ENCODE assay signal across 8 cellular contexts in the genomic region with DNA sequence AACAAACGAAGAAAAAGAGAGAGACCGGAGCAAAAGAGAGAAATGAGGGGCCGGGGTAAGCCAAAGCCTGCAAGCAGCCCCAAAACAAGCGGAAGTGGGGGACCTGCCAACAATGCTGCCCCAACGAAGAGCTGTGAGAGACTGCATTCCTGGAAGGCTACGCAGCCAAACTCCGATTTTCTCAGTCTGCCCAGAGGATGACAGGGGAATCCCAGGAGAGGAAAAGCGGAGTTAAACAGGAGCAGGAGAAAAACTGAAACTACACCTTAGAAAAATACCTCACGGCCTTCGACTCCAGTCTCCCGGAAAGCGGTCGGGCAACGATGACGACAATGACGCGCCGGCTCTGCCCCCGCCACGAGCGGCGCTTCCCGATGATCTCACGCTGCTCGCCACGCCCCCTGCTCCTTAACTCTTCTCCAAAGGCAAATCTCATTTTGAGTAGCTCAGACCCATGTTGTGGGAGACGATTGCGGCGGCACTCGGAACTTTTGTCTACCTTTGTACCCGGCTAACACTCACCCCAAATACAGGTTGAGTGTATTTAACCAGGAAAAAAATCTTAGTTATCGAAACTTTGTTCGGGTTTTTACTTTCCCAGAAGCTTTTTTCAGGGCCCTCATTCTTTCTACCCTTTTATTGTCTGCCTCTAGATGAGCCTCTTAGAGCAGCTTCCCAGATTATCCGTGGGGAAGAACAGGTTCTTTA. TPM values are rescaled to one million over a fixed set of nuclear protein-coding genes. Genes with fewer than 3 reads are reported as not detected.
A peak's percentile ranks its signal among the peaks of the same experiment; 100 is the strongest.
DNase-seq lines count a peak whose midpoint lies in the region; ATAC-seq, FAIRE-seq and TF ChIP-seq lines count a peak whose summit lies in the region.

A gene with protein sequence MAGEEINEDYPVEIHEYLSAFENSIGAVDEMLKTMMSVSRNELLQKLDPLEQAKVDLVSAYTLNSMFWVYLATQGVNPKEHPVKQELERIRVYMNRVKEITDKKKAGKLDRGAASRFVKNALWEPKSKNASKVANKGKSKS (minus strand): TSS at position 325 of the 708 bp plus-strand sequence. CDS start 15,694 bp downstream, outside the sequence.

- H3K27ac ChIP-seq in OCI-LY3 (ENCODE audit: low read length) = peak within 1 kb of the TSS; percentile 33
- H3K27ac ChIP-seq in endothelial cell of umbilical vein (ENCODE audit: insufficient read depth, low read depth, low read length) = peak within 1 kb of the TSS; percentile 93

- peaks cover 12% of the 10 kb centered on the region for H3K36me3 Mint-ChIP-seq in Calu3 (ENCODE audit: insufficient read depth, unreplicated experiment)

- peak within 1 kb of the TSS; percentile 89 for H3K4me3 ChIP-seq in OCI-LY3 (ENCODE audit: low read length)
- peak within 1 kb of the TSS; percentile 79 to 99 (median 83) for H3K4me3 ChIP-seq in endothelial cell of umbilical vein (replicated peaks in 1 of 3; ENCODE audit: insufficient read depth in 1 of 3, low read depth in 1 of 3, low read length in 3 of 3)

- H3K4me3 Mint-ChIP-seq in Calu3 (ENCODE audit: low read depth, unreplicated experiment) = peak within 1 kb of the TSS; percentile 82

- peak within 1 kb of the TSS; percentile 76 for H3K9ac ChIP-seq in OCI-LY3 (ENCODE audit: low read length)
- H3K9ac ChIP-seq in endothelial cell of umbilical vein (replicated peaks; ENCODE audit: extremely low read depth, insufficient read depth, low read length) = peak within 1 kb of the TSS; percentile 97

- H3K4me1 ChIP-seq in OCI-LY3 (ENCODE audit: low read length) = peaks cover 6% of the 10 kb centered on the region
- H3K4me1 ChIP-seq in endothelial cell of umbilical vein (ENCODE audit: control insufficient read depth, extremely low read depth, insufficient read depth, low read length) = peaks cover 14% of the 10 kb centered on the region

- H2AFZ ChIP-seq in OCI-LY3 (ENCODE audit: low read depth, low read length) (peak within 1 kb of the TSS; percentile 87), endothelial cell of umbilical vein (ENCODE audit: low read depth, low read length) (peak within 1 kb of the TSS; percentile 70)

- H3K36me3 ChIP-seq in OCI-LY3 (replicated peaks; ENCODE audit: low read depth, low read length) (no peaks in the 10 kb centered on the region), endothelial cell of umbilical vein (ENCODE audit: control insufficient read depth in 2 of 2, extremely low read depth in 1 of 2, insufficient read depth in 2 of 2, low read length in 2 of 2) (no peaks in the 10 kb centered on the region)

- intact Hi-C loops in Calu3 (cut with micrococcal nuclease; ENCODE audit: unreplicated experiment) = no loop called here
- intact Hi-C loops in endothelial cell of umbilical vein (cut with micrococcal nuclease) = no loop called here

- H3K9me1 ChIP-seq in endothelial cell of umbilical vein (replicated peaks; ENCODE audit: control insufficient read depth, extremely low read depth, insufficient read depth, low read length) = no peaks in the 10 kb centered on the region

- H4K20me1 ChIP-seq in OCI-LY3 (ENCODE audit: insufficient read depth, low read length) = peaks cover 9% of the 10 kb centered on the region; the same call in 1 of the 2 replicates
- peaks cover 8% of the 10 kb centered on the region for H4K20me1 ChIP-seq in endothelial cell of umbilical vein (replicated peaks; ENCODE audit: control insufficient read depth, extremely low read depth, insufficient read depth, low read length)

- DNase-seq in Calu3 = peak; percentile 93
- DNase-seq in HuH-7 (ENCODE audit: low spot score) = peak; percentile 71
- DNase-seq in activated CD8-positive, alpha-beta memory T cell treated with anti-CD3 and anti-CD28 coated beads, Interleukin-2, amount 50 U/mL, for 48 hours = peak; percentile 97
- DNase-seq in endothelial cell of umbilical vein (ENCODE audit: low read depth, low spot score) = peak; percentile 95
- peak; percentile 91 for DNase-seq in midbrain (lab: John Stamatoyannopoulos, UW)
- DNase-seq in stimulated activated CD8-positive, alpha-beta memory T cell treated with anti-CD3 and anti-CD28 coated beads, Interleukin-2, amount 100 ng/mL, for 1 hour (ENCODE audit: low read depth in 2 of 2) = peak; percentile 88 to 89

- CTCF ChIA-PET in Calu3 (lab: Charles Lee) (no interaction called here), endothelial cell of umbilical vein (lab: Charles Lee) (interaction anchor here (1.0 to 1.5 kb wide), 3 partner anchors 32 to 217 kb away, joined by 3 to 5 read pairs (median 5); no protein-coding TSS in a partner anchor)

- peaks cover 19% of the 10 kb centered on the region for H3K27me3 Mint-ChIP-seq in Calu3 (ENCODE audit: unreplicated experiment)

- peak within 1 kb of the TSS; percentile 99 for H3K27ac Mint-ChIP-seq in Calu3 (ENCODE audit: unreplicated experiment)

- peak; percentile 96 for FAIRE-seq in endothelial cell of umbilical vein (lab: Jason Lieb, UNC)

- H3K27me3 ChIP-seq in OCI-LY3 (ENCODE audit: low read depth, low read length) (no peaks in the 10 kb centered on the region), endothelial cell of umbilical vein (ENCODE audit: control insufficient read depth in 2 of 2, insufficient read depth in 2 of 2, low read length in 2 of 2) (no peaks in the 10 kb centered on the region)

- TF ChIP-seq CTCF in Calu3 (IDR thresholded peaks at IDR 0.05; ENCODE audit: unreplicated experiment) (no peak), OCI-LY3 (IDR thresholded peaks at IDR 0.05; ENCODE audit: low read depth, low read length) (no peak), endothelial cell of umbilical vein (IDR thresholded peaks at IDR 0.05; ENCODE audit: extremely low read depth in 1 of 2, insufficient read depth in 1 of 2, low read depth in 1 of 2, low read length in 2 of 2) (no peak)

- BruUV-seq in Calu3 (replicated peaks; lab: Mats Ljungman, UMichigan) (no TSS peak), endothelial cell of umbilical vein (replicated peaks; lab: Mats Ljungman, UMichigan) (TSS peak; percentile 68)

- H3K9me3 ChIP-seq in OCI-LY3 (ENCODE audit: insufficient read depth, low read length) = no peaks in the 10 kb centered on the region
- H3K9me3 ChIP-seq in endothelial cell of umbilical vein (replicated peaks; ENCODE audit: control insufficient read depth, insufficient read depth, low read length) = no peaks in the 10 kb centered on the region

- peaks cover 4% of the 10 kb centered on the region for H3K9me3 Mint-ChIP-seq in Calu3 (ENCODE audit: low read depth, unreplicated experiment)

- POLR2A ChIA-PET in endothelial cell of umbilical vein (lab: Charles Lee) = interaction anchor here (0.5 to 0.7 kb wide), 2 partner anchors 8 to 668 kb away, joined by 3 read pairs; no protein-coding TSS in a partner anchor

- TF ChIP-seq POLR2A in endothelial cell of umbilical vein (IDR thresholded peaks at IDR 0.05; ENCODE audit: low read depth, low read length) = peak; percentile 98

- peaks cover 9% of the 10 kb centered on the region for H3K4me1 Mint-ChIP-seq in Calu3 (ENCODE audit: low read depth, unreplicated experiment)

- ATAC-seq in GM21447 (IDR thresholded peaks at IDR 0.05; ENCODE audit: unreplicated experiment) = peak; percentile 94

- H3K79me2 ChIP-seq in OCI-LY3 (ENCODE audit: low read length) = peaks cover 50% of the 10 kb centered on the region
- H3K79me2 ChIP-seq in endothelial cell of umbilical vein (ENCODE audit: control insufficient read depth, insufficient read depth, low read length) = peaks cover 48% of the 10 kb centered on the region

- H3K4me2 ChIP-seq in OCI-LY3 (ENCODE audit: low read length) (peak within 1 kb of the TSS; percentile 91), endothelial cell of umbilical vein (ENCODE audit: insufficient read depth, low read length) (peak within 1 kb of the TSS; percentile 99)

- dilution Hi-C loops in endothelial cell of umbilical vein (cut with MboI; ENCODE audit: extremely low pct_ligation_motif_present, low sequenced_read_pairs) = no loop called here

TF ChIP-seq in endothelial cell of umbilical vein, 7 proteins besides CTCF, POLR2A, EP300 and RAD21:
- TF ChIP-seq, protein P1, sequence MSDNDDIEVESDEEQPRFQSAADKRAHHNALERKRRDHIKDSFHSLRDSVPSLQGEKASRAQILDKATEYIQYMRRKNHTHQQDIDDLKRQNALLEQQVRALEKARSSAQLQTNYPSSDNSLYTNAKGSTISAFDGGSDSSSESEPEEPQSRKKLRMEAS (IDR thresholded peaks at IDR 0.05; ENCODE audit: insufficient read depth, insufficient read length) = no peak
- peak; percentile 86 for TF ChIP-seq POLR2AphosphoS5 (IDR thresholded peaks at IDR 0.05; ENCODE audit: insufficient read depth, low read depth, low read length)
- TF ChIP-seq EZH2 (IDR thresholded peaks at IDR 0.05; ENCODE audit: borderline replicate concordance, low read depth, low read length, severe bottlenecking) = no peak
- TF ChIP-seq MYC (IDR thresholded peaks at IDR 0.05; ENCODE audit: low read depth, low read length) = peak; percentile 9

RNA-seq across cellular contexts. Expression of the gene that starts here (rescaled TPM):
- total RNA-seq in Calu3 (2022) (21.0 and 24.7 TPM in 2 replicates), endothelial cell of umbilical vein (11.1 and 11.4 TPM in 2 replicates)
- 7.7 and 14.0 TPM in 2 replicates for polyA plus RNA-seq in endothelial cell of umbilical vein
- 21.1 and 25.3 TPM in 2 replicates for polyA plus RNA-seq in endothelial cell of umbilical vein (2011; cell fraction: cytosol; rRNA removed)
- polyA plus RNA-seq in endothelial cell of umbilical vein (2011; cell fraction: nucleus; rRNA removed) = 7.8 and 16.0 TPM in 2 replicates
- 24.5 and 25.9 TPM in 2 replicates for polyA plus RNA-seq in endothelial cell of umbilical vein (2012)
- 2.5 and 5.1 TPM in 2 replicates for polyA minus RNA-seq in endothelial cell of umbilical vein
- polyA minus RNA-seq in endothelial cell of umbilical vein (2011; cell fraction: cytosol; rRNA and poly(A)+ RNA removed) = 4.2 TPM
- 4.3 and 6.1 TPM in 2 replicates for polyA minus RNA-seq in endothelial cell of umbilical vein (2011; cell fraction: nucleus; rRNA and poly(A)+ RNA removed)

Comparison
In these comparisons a context has a peak if more than half of its experiments do, and no peak if none do; other contexts are left out.
1. Peak in every context shown above with its lines: DNase-seq, ATAC-seq, H3K4me3 ChIP-seq and H3K27ac ChIP-seq.